Comparison of ENCODE assay signal across 38 cellular contexts in the genomic region with DNA sequence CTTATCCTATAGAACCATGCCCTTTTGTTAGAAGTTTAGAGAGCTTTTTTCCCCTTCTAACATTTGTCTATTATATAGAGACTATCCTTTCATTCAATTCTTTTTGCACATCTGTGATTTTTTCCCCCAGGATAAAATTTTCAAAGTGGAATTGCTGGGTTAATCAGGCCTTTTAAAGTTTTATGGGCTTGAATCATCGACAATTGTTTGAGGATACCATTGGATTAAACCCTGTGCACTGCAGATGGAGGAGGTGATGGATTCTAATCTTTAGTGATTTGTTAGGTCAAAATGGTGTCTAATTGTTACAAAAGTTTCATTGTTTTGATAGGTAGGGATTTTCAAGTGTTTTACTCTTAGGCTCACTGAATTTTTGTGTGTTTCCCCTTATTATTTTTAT.
"Had no signal": no experiment of that assay in that cellular context is flagged by ENCODE, and none has a peak within 500 bp of the region (broad histone marks: within the 10 kb centered on the region; RNA-seq: fewer than 3 reads in every experiment).

No MANE protein-coding gene starts in this region.

- H3K9me3 Mint-ChIP-seq: activated naive CD4-positive, alpha-beta T cell treated with anti-CD3 and anti-CD28 coated beads for 36 hours; activated naive CD4-positive, alpha-beta T cell treated with anti-CD3 and anti-CD28 coated beads, Interleukin-2, amount 10 ng/mL, durations not matched to agents 7 days and 5 days; activated naive CD8-positive, alpha-beta T cell treated with anti-CD3 and anti-CD28 coated beads for 36 hours; activated naive CD8-positive, alpha-beta T cell treated with anti-CD3 and anti-CD28 coated beads, Interleukin-2, amount 50 U/mL, for 24 hours; activated T-cell treated with anti-CD3 and anti-CD28 coated beads, Interleukin-2, amount 50 U/mL, for 4 hours; activated T-cell treated with anti-CD3 and anti-CD28 coated beads, Interleukin-2, amount 50 U/mL, for 72 hours; activated T-helper 17 cell treated with anti-CD3 and anti-CD28 coated beads, Interleukin-2, amount 50 U/mL, for 72 hours; brain; central memory CD8-positive, alpha-beta T cell had no signal

- H3K27ac Mint-ChIP-seq: activated naive CD4-positive, alpha-beta T cell treated with anti-CD3 and anti-CD28 coated beads for 36 hours; activated naive CD4-positive, alpha-beta T cell treated with anti-CD3 and anti-CD28 coated beads, Interleukin-2, amount 10 ng/mL, durations not matched to agents 7 days and 5 days; activated naive CD4-positive, alpha-beta T cell treated with anti-CD3 and anti-CD28 coated beads, Interleukin-2, amount 50 U/mL, for 24 hours; activated naive CD4-positive, alpha-beta T cell treated with anti-CD3 and anti-CD28 coated beads, Interleukin-2, amount 50 U/mL, for 72 hours; activated naive CD8-positive, alpha-beta T cell; activated naive CD8-positive, alpha-beta T cell treated with anti-CD3 and anti-CD28 coated beads for 36 hours; activated naive CD8-positive, alpha-beta T cell treated with anti-CD3 and anti-CD28 coated beads, Interleukin-2, amount 10 ng/mL, durations not matched to agents 7 days and 5 days; activated naive CD8-positive, alpha-beta T cell treated with anti-CD3 and anti-CD28 coated beads, Interleukin-2, amount 50 U/mL, for 24 hours; activated T-cell treated with anti-CD3 and anti-CD28 coated beads, Interleukin-2, amount 50 U/mL, for 24 hours; activated T-cell treated with anti-CD3 and anti-CD28 coated beads, Interleukin-2, amount 50 U/mL, for 72 hours; activated T-helper 1 cell treated with anti-CD3 and anti-CD28 coated beads, Interleukin-12 subunit alpha, Interleukin-12 subunit beta, Interleukin-2, Interleukin-4 antibody, amounts not matched to agents 30 ng/mL and 10 ng/mL and 1 ng/mL, durations not matched to agents 14 hours and 24 hours and 36 hours; activated T-helper 17 cell treated with anti-CD3 and anti-CD28 coated beads, Interleukin-2, amount 50 U/mL, for 72 hours; activated T-helper 2 cell treated with anti-CD3 and anti-CD28 coated beads, Interferon-gamma antibody, Interleukin-2, Interleukin-4, amounts not matched to agents 10 μg/mL and 5 μg/mL and 100 μg/mL, durations not matched to agents 14 hours and 24 hours and 36 hours; brain had no signal

- H3K4me3 ChIP-seq: adrenal gland, ascending aorta, body of pancreas, breast epithelium, cardiac muscle cell had no signal

- H3K27me3 ChIP-seq: adrenal gland, ascending aorta, body of pancreas, brain microvascular endothelial cell, breast epithelium, cardiac muscle cell had no signal

- H3K4me3 Mint-ChIP-seq: activated naive CD4-positive, alpha-beta T cell treated with anti-CD3 and anti-CD28 coated beads for 36 hours; activated naive CD4-positive, alpha-beta T cell treated with anti-CD3 and anti-CD28 coated beads, Interleukin-2, amount 10 ng/mL, durations not matched to agents 7 days and 5 days; activated naive CD4-positive, alpha-beta T cell treated with anti-CD3 and anti-CD28 coated beads, Interleukin-2, amount 50 U/mL, for 24 hours; activated naive CD8-positive, alpha-beta T cell; activated naive CD8-positive, alpha-beta T cell treated with anti-CD3 and anti-CD28 coated beads for 36 hours; activated naive CD8-positive, alpha-beta T cell treated with anti-CD3 and anti-CD28 coated beads, Interleukin-2, amount 10 ng/mL, durations not matched to agents 7 days and 5 days; activated naive CD8-positive, alpha-beta T cell treated with anti-CD3 and anti-CD28 coated beads, Interleukin-2, amount 50 U/mL, for 24 hours; activated T-cell treated with anti-CD3 and anti-CD28 coated beads, Interleukin-2, amount 50 U/mL, for 24 hours; activated T-cell treated with anti-CD3 and anti-CD28 coated beads, Interleukin-2, amount 50 U/mL, for 4 hours; activated T-cell treated with anti-CD3 and anti-CD28 coated beads, Interleukin-2, amount 50 U/mL, for 72 hours; activated T-helper 1 cell treated with anti-CD3 and anti-CD28 coated beads, Interleukin-12 subunit alpha, Interleukin-12 subunit beta, Interleukin-2, Interleukin-4 antibody, amounts not matched to agents 30 ng/mL and 10 ng/mL and 1 ng/mL, durations not matched to agents 14 hours and 24 hours and 36 hours; activated T-helper 17 cell treated with anti-CD3 and anti-CD28 coated beads, Interleukin-2, amount 50 U/mL, for 72 hours; brain; central memory CD8-positive, alpha-beta T cell had no signal

- H3K36me3 ChIP-seq: adrenal gland, ascending aorta, brain microvascular endothelial cell, breast epithelium, cardiac muscle cell had no signal

- H3K4me1 Mint-ChIP-seq: activated naive CD4-positive, alpha-beta T cell treated with anti-CD3 and anti-CD28 coated beads, Interleukin-2, amount 10 ng/mL, durations not matched to agents 7 days and 5 days; activated T-helper 17 cell treated with anti-CD3 and anti-CD28 coated beads, Interleukin-2, amount 50 U/mL, for 72 hours had no signal

- DNase-seq: activated effector memory CD4-positive, alpha-beta T cell treated with anti-CD3 and anti-CD28 coated beads, Interleukin-2, amount 50 U/mL, for 16 hours; activated effector memory CD4-positive, alpha-beta T cell treated with Interleukin-2 at 50 U/mL for 16 hours; activated gamma-delta T cell; activated gamma-delta T cell treated with Interleukin-2 at 50 U/mL for 16 hours; activated naive CD4-positive, alpha-beta T cell; activated naive CD4-positive, alpha-beta T cell treated with anti-CD3 and anti-CD28 coated beads for 36 hours; activated naive CD4-positive, alpha-beta T cell treated with anti-CD3 and anti-CD28 coated beads, Interleukin-2, amount 10 ng/mL, durations not matched to agents 7 days and 5 days; activated naive CD4-positive, alpha-beta T cell treated with anti-CD3 and anti-CD28 coated beads, Interleukin-2, amount 50 U/mL, for 16 hours; activated naive CD4-positive, alpha-beta T cell treated with Interleukin-2 at 50 U/mL for 16 hours; activated naive CD8-positive, alpha-beta T cell treated with anti-CD3 and anti-CD28 coated beads for 36 hours; activated naive CD8-positive, alpha-beta T cell treated with anti-CD3 and anti-CD28 coated beads, Interleukin-2, amount 10 ng/mL, durations not matched to agents 7 days and 5 days; activated naive CD8-positive, alpha-beta T cell treated with anti-CD3 and anti-CD28 coated beads, Interleukin-2, amount 50 U/mL, for 24 hours; activated T-cell treated with anti-CD3 and anti-CD28 coated beads, Interleukin-2, amount 50 U/mL, for 1 hour; activated T-cell treated with anti-CD3 and anti-CD28 coated beads, Interleukin-2, amount 50 U/mL, for 24 hours; activated T-cell treated with anti-CD3 and anti-CD28 coated beads, Interleukin-2, amount 50 U/mL, for 4 hours; activated T-cell treated with anti-CD3 and anti-CD28 coated beads, Interleukin-2, amount 50 U/mL, for 48 hours; activated T-cell treated with anti-CD3 and anti-CD28 coated beads, Interleukin-2, amount 50 U/mL, for 72 hours; adrenal gland; amniotic stem cell; amygdala; anterior cingulate cortex; aorta; body of pancreas; brain microvascular endothelial cell; caudate nucleus; central memory CD4-positive, alpha-beta T cell; cerebellar nuclear complex had no signal

- H3K4me1 ChIP-seq: adrenal gland, ascending aorta, breast epithelium had no signal

- H3K36me3 Mint-ChIP-seq: activated naive CD4-positive, alpha-beta T cell treated with anti-CD3 and anti-CD28 coated beads, Interleukin-2, amount 10 ng/mL, durations not matched to agents 7 days and 5 days; activated naive CD4-positive, alpha-beta T cell treated with anti-CD3 and anti-CD28 coated beads, Interleukin-2, amount 50 U/mL, for 24 hours; activated naive CD8-positive, alpha-beta T cell treated with anti-CD3 and anti-CD28 coated beads for 36 hours; activated naive CD8-positive, alpha-beta T cell treated with anti-CD3 and anti-CD28 coated beads, Interleukin-2, amount 10 ng/mL, durations not matched to agents 7 days and 5 days; brain had no signal

- H3K9me3 ChIP-seq: adrenal gland, ascending aorta, body of pancreas, breast epithelium had no signal

- ATAC-seq: activated naive CD4-positive, alpha-beta T cell treated with anti-CD3 and anti-CD28 coated beads, Interleukin-2, amount 50 U/mL, for 72 hours; activated naive CD8-positive, alpha-beta T cell treated with anti-CD3 and anti-CD28 coated beads, Interleukin-2, amount 50 U/mL, for 24 hours; activated T-cell treated with anti-CD3 and anti-CD28 coated beads, Interleukin-2, amount 50 U/mL, for 4 hours; activated T-cell treated with anti-CD3 and anti-CD28 coated beads, Interleukin-2, amount 50 U/mL, for 72 hours; activated T-helper 17 cell treated with anti-CD3 and anti-CD28 coated beads, Interleukin-2, amount 50 U/mL, for 72 hours; body of pancreas had no signal

- H3K27me3 Mint-ChIP-seq: activated naive CD8-positive, alpha-beta T cell treated with anti-CD3 and anti-CD28 coated beads for 36 hours; activated naive CD8-positive, alpha-beta T cell treated with anti-CD3 and anti-CD28 coated beads, Interleukin-2, amount 50 U/mL, for 24 hours; activated T-cell treated with anti-CD3 and anti-CD28 coated beads, Interleukin-2, amount 50 U/mL, for 24 hours; activated T-helper 17 cell treated with anti-CD3 and anti-CD28 coated beads, Interleukin-2, amount 50 U/mL, for 72 hours; brain; central memory CD8-positive, alpha-beta T cell had no signal

- H3K27ac ChIP-seq: adrenal gland, ascending aorta, body of pancreas, brain microvascular endothelial cell, breast epithelium, cardiac muscle cell had no signal
